In genomic region chr2:241898681-241899270, GRCh38 we compare ENCODE assay signal across 17 cellular contexts. TPM values are rescaled to one million over a fixed set of nuclear protein-coding genes. Genes with fewer than 3 reads are reported as not detected.
DNase-seq lines count a peak whose midpoint lies in the region; ATAC-seq and TF ChIP-seq lines count a peak whose summit lies in the region.
"Had no signal": no experiment of that assay in that cellular context is flagged by ENCODE, and none has a peak within 500 bp of the region (broad histone marks: within the 10 kb centered on the region; RNA-seq: fewer than 3 reads in every experiment).

No MANE protein-coding gene starts in this region.

- H3K4me2 ChIP-seq in SK-N-SH: no peak overlapping the region

- no peaks in the 10 kb centered on the region for H3K27me3 ChIP-seq in SK-N-SH (ENCODE audit: insufficient read depth)
- H3K27me3 ChIP-seq: Peyer's patch had no signal

- no peak overlapping the region for H3K9ac ChIP-seq in SK-N-SH

- H2AFZ ChIP-seq in SK-N-SH (ENCODE audit: low read depth): no peak overlapping the region

- H3K9me3 ChIP-seq in SK-N-SH: no peaks in the 10 kb centered on the region
- H3K9me3 ChIP-seq: Caco-2, gastroesophageal sphincter, Peyer's patch had no signal

- H3K36me3 ChIP-seq in SK-N-SH (replicated peaks in 1 of 2; ENCODE audit: control insufficient read depth in 1 of 2, insufficient read depth in 2 of 2, low read length in 1 of 2): no peaks in the 10 kb centered on the region
- H3K36me3 ChIP-seq: gastroesophageal sphincter, Peyer's patch had no signal

- H3K4me1 ChIP-seq in SK-N-SH (ENCODE audit: control insufficient read depth in 1 of 2, insufficient read depth in 2 of 2, low read depth in 1 of 2, low read length in 1 of 2): peaks cover 0 to 17% of the 10 kb centered on the region in 2 experiments; a peak in 1 of 4 replicates
- H3K4me1 ChIP-seq: Caco-2, Peyer's patch had no signal

- no peak for ATAC-seq in SK-N-SH treated with all-trans-retinoic acid at 6 μM for 48 hours
- ATAC-seq: activated CD4-positive, CD25-positive, alpha-beta regulatory T cell treated with anti-CD3 and anti-CD28 coated beads, Interleukin-2, amount 50 U/mL, for 24 hours had no signal

- H3K36me3 Mint-ChIP-seq in activated naive CD4-positive, alpha-beta T cell treated with anti-CD3 and anti-CD28 coated beads, Interleukin-2, amount 10 ng/mL, durations not matched to agents 7 days and 5 days: peaks cover 2% of the 10 kb centered on the region

- no peak overlapping the region for H3K27ac ChIP-seq in SK-N-SH (ENCODE audit: low read depth in 2 of 2, low read length in 1 of 2)
- H3K27ac ChIP-seq: gastroesophageal sphincter had no signal

- H3K9me2 ChIP-seq in SK-N-SH: no peaks in the 10 kb centered on the region

- WGBS in SK-N-SH (ENCODE audit: low lambda C conversion rate): 94% methylated on average over 12 of the region's 23 CpGs

- H3K4me3 ChIP-seq in SK-N-SH (ENCODE audit: low read depth in 2 of 2, low read length in 1 of 2): no peak overlapping the region
- H3K4me3 ChIP-seq: gastroesophageal sphincter, Peyer's patch had no signal

- H3F3A ChIP-seq in SK-N-SH (replicated peaks; ENCODE audit: insufficient read depth): no peaks in the 10 kb centered on the region

- H3K79me2 ChIP-seq in SK-N-SH (ENCODE audit: insufficient read depth): no peaks in the 10 kb centered on the region

- peaks cover 15% of the 10 kb centered on the region for H3K27me3 Mint-ChIP-seq in activated naive CD4-positive, alpha-beta T cell treated with anti-CD3 and anti-CD28 coated beads, Interleukin-2, amount 10 ng/mL, durations not matched to agents 7 days and 5 days

- CTCF ChIA-PET in SK-N-SH (lab: Yijun Ruan, JAX): interaction anchor here (1.0 kb wide), 1 partner anchor 52 kb away, joined by 5 read pairs; no protein-coding TSS in a partner anchor
- CTCF ChIA-PET in activated naive CD4-positive, alpha-beta T cell treated with anti-CD3 and anti-CD28 coated beads, Interleukin-2, amount 10 ng/mL, durations not matched to agents 7 days and 5 days (lab: Charles Lee): no interaction called here

- TF ChIP-seq EP300 in SK-N-SH (IDR thresholded peaks at IDR 0.05; ENCODE audit: borderline replicate concordance in 1 of 2, low read depth in 1 of 2, low read length in 1 of 2): no peak

- TF ChIP-seq RAD21 in SK-N-SH (IDR thresholded peaks at IDR 0.05; ENCODE audit: low read length): no peak

- H4K20me1 ChIP-seq in SK-N-SH (ENCODE audit: insufficient read depth): no peaks in the 10 kb centered on the region

- peaks cover 2% of the 10 kb centered on the region for H3K4me1 Mint-ChIP-seq in activated naive CD4-positive, alpha-beta T cell treated with anti-CD3 and anti-CD28 coated beads, Interleukin-2, amount 10 ng/mL, durations not matched to agents 7 days and 5 days

- DNase-seq in SK-N-SH: peak; percentile 19
- DNase-seq in NCI-H2029 (lab: John Stamatoyannopoulos, UW): peak; percentile 72
- DNase-seq in iPS-NIHi11 (ENCODE audit: low spot score): peak; percentile 5
- DNase-seq in stimulated activated CD8-positive, alpha-beta memory T cell treated with anti-CD3 and anti-CD28 coated beads, Interleukin-4, amount 100 ng/mL, for 48 hours: peak; percentile 10
- no peak for DNase-seq in glomerular visceral epithelial cell (ENCODE audit: extremely low spot score)
- DNase-seq in activated naive CD4-positive, alpha-beta T cell treated with anti-CD3 and anti-CD28 coated beads, Interleukin-2, amount 10 ng/mL, durations not matched to agents 7 days and 5 days: no peak
- no peak for DNase-seq in NCI-H1048 (lab: John Stamatoyannopoulos, UW)
- DNase-seq: ACHN, Caco-2, GF-D8, NCI-H446 treated with DMSO at 0.1 percent for 48 hours, T-helper 1 cell, trophoblast cell had no signal

- no peak overlapping the region for H3K4me3 Mint-ChIP-seq in activated naive CD4-positive, alpha-beta T cell treated with anti-CD3 and anti-CD28 coated beads, Interleukin-2, amount 10 ng/mL, durations not matched to agents 7 days and 5 days

- no peak overlapping the region for H3K27ac Mint-ChIP-seq in activated naive CD4-positive, alpha-beta T cell treated with anti-CD3 and anti-CD28 coated beads, Interleukin-2, amount 10 ng/mL, durations not matched to agents 7 days and 5 days

- POLR2A ChIA-PET in SK-N-SH (lab: Yijun Ruan, JAX): interaction anchor here (1.2 kb wide), 1 partner anchor 12 kb away, joined by 4 read pairs; no protein-coding TSS in a partner anchor

- H3K9me3 Mint-ChIP-seq in activated naive CD4-positive, alpha-beta T cell treated with anti-CD3 and anti-CD28 coated beads, Interleukin-2, amount 10 ng/mL, durations not matched to agents 7 days and 5 days: peaks cover 3% of the 10 kb centered on the region

- TF ChIP-seq CTCF in SK-N-SH (IDR thresholded peaks at IDR 0.05): no peak

TF ChIP-seq in SK-N-SH, 30 proteins besides CTCF, POLR2A, EP300 and RAD21 (continues in another document):
- TF ChIP-seq FOXM1 (IDR thresholded peaks at IDR 0.05; ENCODE audit: low read depth) (no peak), IRF3 (IDR thresholded peaks at IDR 0.05; ENCODE audit: low read depth, low read length) (no peak), YY1 (IDR thresholded peaks at IDR 0.05; ENCODE audit: low read depth) (no peak), ELF1 (IDR thresholded peaks at IDR 0.05) (no peak), USF1 (IDR thresholded peaks at IDR 0.05; ENCODE audit: borderline replicate concordance, low read depth) (no peak), TCF12 (IDR thresholded peaks at IDR 0.05) (no peak), GATA2 (CRISPR knock-in tag; IDR thresholded peaks at IDR 0.05) (no peak), NRF1 (IDR thresholded peaks at IDR 0.05; ENCODE audit: low read depth, low read length) (no peak), MXI1 (IDR thresholded peaks at IDR 0.05; ENCODE audit: low read depth, low read length) (no peak)

TF ChIP-seq in SK-N-SH treated with all-trans-retinoic acid at 6 μM for 48 hours, 23 proteins besides CTCF, POLR2A, EP300 and RAD21 (continues in another document):
- no peak for TF ChIP-seq POU6F1 (CRISPR knock-in tag; IDR thresholded peaks at IDR 0.05; ENCODE audit: borderline replicate concordance, low read depth)
- no peak for TF ChIP-seq PPARA (CRISPR knock-in tag; IDR thresholded peaks at IDR 0.05; ENCODE audit: borderline replicate concordance)
- no peak for TF ChIP-seq ZNF70 (CRISPR knock-in tag; IDR thresholded peaks at IDR 0.05)
- no peak for TF ChIP-seq CSDC2 (CRISPR knock-in tag; IDR thresholded peaks at IDR 0.05)
- TF ChIP-seq ZFP30 (CRISPR knock-in tag; IDR thresholded peaks at IDR 0.05): no peak
- TF ChIP-seq TSHZ2 (CRISPR knock-in tag; IDR thresholded peaks at IDR 0.05): no peak
- no peak for TF ChIP-seq TOX (CRISPR knock-in tag; IDR thresholded peaks at IDR 0.05; ENCODE audit: borderline replicate concordance)
- no peak for TF ChIP-seq ZNF8 (CRISPR knock-in tag; IDR thresholded peaks at IDR 0.05)
- no peak for TF ChIP-seq ISL1 (CRISPR knock-in tag; IDR thresholded peaks at IDR 0.05)
- no peak for TF ChIP-seq BACH2 (CRISPR knock-in tag; IDR thresholded peaks at IDR 0.05; ENCODE audit: borderline replicate concordance)

RNA-seq across cellular contexts. Expression of gene RTP5, which starts 29.2 kb away (rescaled TPM):
- polyA plus RNA-seq in SK-N-SH (2012; rRNA removed): not detected in 2 replicates
- polyA plus RNA-seq in SK-N-SH (2012; cell fraction: cytosol; rRNA removed): not detected in 2 replicates
- polyA plus RNA-seq in SK-N-SH (2012; cell fraction: nucleus; rRNA removed): not detected in 2 replicates

RNA-seq across cellular contexts. Expression of gene PDCD1, which starts 40.1 kb away (rescaled TPM):
- polyA plus RNA-seq in SK-N-SH (2012; rRNA removed): not detected in 2 replicates
- polyA plus RNA-seq in SK-N-SH (2012; cell fraction: cytosol; rRNA removed): not detected in 2 replicates
- polyA plus RNA-seq in SK-N-SH (2012; cell fraction: nucleus; rRNA removed): not detected in 2 replicates

Comparison
In these comparisons a context has a peak if more than half of its experiments do, and no peak if none do; other contexts are left out.
1. DNase-seq: peak in SK-N-SH (single experiment), NCI-H2029 (single experiment), iPS-NIHi11 (single experiment) and stimulated activated CD8-positive, alpha-beta memory T cell treated with anti-CD3 and anti-CD28 coated beads, Interleukin-4, amount 100 ng/mL, for 48 hours (single experiment); none in glomerular visceral epithelial cell (single experiment), activated naive CD4-positive, alpha-beta T cell treated with anti-CD3 and anti-CD28 coated beads, Interleukin-2, amount 10 ng/mL, durations not matched to agents 7 days and 5 days (single experiment) and NCI-H1048 (single experiment).